ENCODE assay signal across 29 cellular contexts in the genomic region with DNA sequence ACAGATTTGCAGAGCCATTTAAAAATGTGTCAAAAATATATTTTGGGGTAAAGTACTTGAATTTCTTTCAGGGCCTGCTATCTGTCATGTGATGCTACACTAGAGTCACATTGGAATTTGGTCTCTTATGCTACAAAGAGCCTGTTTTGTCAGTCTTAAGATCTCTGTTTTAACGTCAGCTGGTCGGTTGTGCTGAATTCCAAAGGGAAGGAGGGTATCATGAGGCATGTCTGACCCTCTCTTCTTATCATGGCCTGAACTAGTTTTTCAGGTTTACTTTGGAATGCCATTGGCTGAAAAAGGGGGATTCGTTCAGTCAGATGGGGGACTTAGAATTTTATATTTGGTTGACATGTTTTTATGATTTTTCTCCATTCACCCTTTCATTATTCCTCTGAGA.
"Had no signal": no experiment of that assay in that cellular context is flagged by ENCODE, and none has a peak within 500 bp of the region (broad histone marks: within the 10 kb centered on the region; RNA-seq: fewer than 3 reads in every experiment).

No MANE protein-coding gene starts in this region.

- DNase-seq: heart right ventricle; hippocampal formation; immature natural killer cell; kidney; left colon; left lung; lower lobe of right lung; mammary epithelial cell; mesenchymal stem cell; midbrain; mucosa of descending colon; naive thymus-derived CD4-positive, alpha-beta T cell; ovary; retina; right cardiac atrium; stimulated activated CD4-positive, alpha-beta T cell treated with anti-CD3 and anti-CD28 coated beads, Interleukin-12 subunit alpha, Interleukin-12 subunit beta, amount 100 ng/mL, for 4 hours; stimulated activated CD4-positive, alpha-beta T cell treated with anti-CD3 and anti-CD28 coated beads, Interleukin-15, amount 100 ng/mL, for 24 hours; stimulated activated CD4-positive, alpha-beta T cell treated with anti-CD3 and anti-CD28 coated beads, Interleukin-4, amount 100 ng/mL, for 4 hours; stimulated activated CD8-positive, alpha-beta memory T cell treated with anti-CD3 and anti-CD28 coated beads, Interleukin-4, amount 100 ng/mL, for 48 hours; stimulated activated naive CD4-positive, alpha-beta T cell treated with Interleukin-2 at 50 U/mL for 16 hours; stimulated activated naive CD8-positive, alpha-beta T cell treated with anti-CD3 and anti-CD28 coated beads, Interleukin-15, amount 100 ng/mL, for 72 hours; substantia nigra; upper lobe of left lung had no signal

- H3K4me3 Mint-ChIP-seq: immature natural killer cell; naive thymus-derived CD4-positive, alpha-beta T cell; natural killer cell treated with Interleukin-12 subunit alpha and Interleukin-12 subunit beta and Interleukin-15 and Interleukin-18, amount 100 ng/mL, for 72 hours; stimulated activated memory B cell treated with anti-CD40 and anti-IgM and Interleukin-4, amounts not matched to agents 10 μg/mL and 1 μg/mL and 100 μg/mL, for 72 hours; stimulated activated naive CD8-positive, alpha-beta T cell treated with anti-CD3 and anti-CD28 coated beads, Interleukin-15, amount 100 ng/mL, for 72 hours had no signal

- H3K36me3 ChIP-seq: heart right ventricle, left lung, lower lobe of right lung, ovary, prostate gland, tibial nerve, upper lobe of left lung had no signal

- H3K4me1 ChIP-seq: left lung, lower lobe of right lung, prostate gland, tibial nerve had no signal

- H3K4me3 ChIP-seq: heart right ventricle, left lung, lower lobe of right lung, mucosa of descending colon, ovary, prostate gland, skin epidermis, tibial nerve, upper lobe of left lung had no signal

- H3K27me3 Mint-ChIP-seq: stimulated activated memory B cell treated with anti-CD40 and anti-IgM and Interleukin-4, amounts not matched to agents 10 μg/mL and 1 μg/mL and 100 μg/mL, for 72 hours had no signal

- H3K36me3 Mint-ChIP-seq: immature natural killer cell; natural killer cell treated with Interleukin-12 subunit alpha and Interleukin-12 subunit beta and Interleukin-15 and Interleukin-18, amount 100 ng/mL, for 72 hours; stimulated activated memory B cell treated with anti-CD40 and anti-IgM and Interleukin-4, amounts not matched to agents 10 μg/mL and 1 μg/mL and 100 μg/mL, for 72 hours had no signal

- H3K4me1 Mint-ChIP-seq: immature natural killer cell had no signal

- H3K9me3 ChIP-seq: heart right ventricle, left lung, lower lobe of right lung, mucosa of descending colon, ovary, prostate gland, tibial nerve, upper lobe of left lung had no signal

- H3K27ac Mint-ChIP-seq: immature natural killer cell; naive thymus-derived CD4-positive, alpha-beta T cell; natural killer cell treated with Interleukin-12 subunit alpha and Interleukin-12 subunit beta and Interleukin-15 and Interleukin-18, amount 100 ng/mL, for 72 hours; stimulated activated memory B cell treated with anti-CD40 and anti-IgM and Interleukin-4, amounts not matched to agents 10 μg/mL and 1 μg/mL and 100 μg/mL, for 72 hours; stimulated activated naive CD8-positive, alpha-beta T cell treated with anti-CD3 and anti-CD28 coated beads, Interleukin-15, amount 100 ng/mL, for 72 hours had no signal

- ATAC-seq: heart right ventricle; left colon; left lung; lower lobe of right lung; mucosa of descending colon; naive thymus-derived CD4-positive, alpha-beta T cell; natural killer cell treated with Interleukin-12 subunit alpha and Interleukin-12 subunit beta and Interleukin-15 and Interleukin-18, amount 100 ng/mL, for 72 hours; right cardiac atrium; sciatic nerve; stimulated activated memory B cell treated with anti-CD40 and anti-IgM and Interleukin-4, amounts not matched to agents 10 μg/mL and 1 μg/mL and 100 μg/mL, for 72 hours; stimulated activated naive CD8-positive, alpha-beta T cell treated with anti-CD3 and anti-CD28 coated beads, Interleukin-15, amount 100 ng/mL, for 72 hours had no signal

- H3K9me3 Mint-ChIP-seq: immature natural killer cell; natural killer cell treated with Interleukin-12 subunit alpha and Interleukin-12 subunit beta and Interleukin-15 and Interleukin-18, amount 100 ng/mL, for 72 hours; stimulated activated memory B cell treated with anti-CD40 and anti-IgM and Interleukin-4, amounts not matched to agents 10 μg/mL and 1 μg/mL and 100 μg/mL, for 72 hours; stimulated activated naive CD8-positive, alpha-beta T cell treated with anti-CD3 and anti-CD28 coated beads, Interleukin-15, amount 100 ng/mL, for 72 hours had no signal

- H3K27ac ChIP-seq: heart right ventricle, left lung, lower lobe of right lung, ovary, prostate gland, skin epidermis, tibial nerve, upper lobe of left lung had no signal

- H3K27me3 ChIP-seq: heart right ventricle, left lung, ovary, tibial nerve, upper lobe of left lung had no signal
